In the genomic region with DNA sequence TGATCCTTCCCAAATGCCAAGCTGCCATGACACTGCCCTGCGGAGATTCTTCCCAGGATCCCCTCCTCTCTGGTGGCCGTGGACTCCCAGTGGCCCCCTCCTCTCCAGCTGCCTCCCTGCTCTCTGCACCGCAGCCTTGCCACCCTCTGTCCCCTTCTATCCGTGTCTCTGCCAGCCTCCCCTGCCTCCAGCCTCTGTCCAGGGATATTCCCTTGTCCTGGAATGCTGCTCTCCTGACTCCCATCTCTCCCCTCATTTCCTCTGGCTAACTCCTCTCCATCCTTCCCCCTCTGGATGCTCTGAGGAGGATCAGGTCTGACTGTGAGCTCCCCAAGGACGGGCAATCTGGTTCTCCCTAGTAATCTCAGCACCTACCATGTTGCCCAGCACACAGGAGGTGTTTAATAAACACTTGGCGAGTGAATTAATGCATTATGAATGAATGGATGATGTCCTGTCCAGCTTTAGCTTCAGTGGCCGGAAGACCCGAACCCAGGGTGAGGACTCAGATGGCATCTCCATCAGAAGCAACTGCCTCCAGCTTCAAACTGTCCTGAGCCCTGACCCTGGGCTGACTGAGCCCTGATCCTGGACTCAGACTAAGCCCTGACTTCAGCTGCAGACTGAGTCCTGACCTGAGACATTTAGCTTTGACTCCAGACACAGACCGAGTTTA, we compare ENCODE assay signal across 2 cellular contexts.
TF ChIP-seq lines count a peak whose summit lies in the region.

No MANE protein-coding gene starts in this region.

TF ChIP-seq in HEK293, 187 proteins besides CTCF, POLR2A, EP300 and RAD21 (continued from another document and continues in another):
- TF ChIP-seq, protein P1, sequence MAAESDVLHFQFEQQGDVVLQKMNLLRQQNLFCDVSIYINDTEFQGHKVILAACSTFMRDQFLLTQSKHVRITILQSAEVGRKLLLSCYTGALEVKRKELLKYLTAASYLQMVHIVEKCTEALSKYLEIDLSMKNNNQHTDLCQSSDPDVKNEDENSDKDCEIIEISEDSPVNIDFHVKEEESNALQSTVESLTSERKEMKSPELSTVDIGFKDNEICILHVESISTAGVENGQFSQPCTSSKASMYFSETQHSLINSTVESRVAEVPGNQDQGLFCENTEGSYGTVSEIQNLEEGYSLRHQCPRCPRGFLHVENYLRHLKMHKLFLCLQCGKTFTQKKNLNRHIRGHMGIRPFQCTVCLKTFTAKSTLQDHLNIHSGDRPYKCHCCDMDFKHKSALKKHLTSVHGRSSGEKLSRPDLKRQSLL (tag by site-specific recombination; IDR thresholded peaks at IDR 0.05) = no peak
- TF ChIP-seq, protein P2, sequence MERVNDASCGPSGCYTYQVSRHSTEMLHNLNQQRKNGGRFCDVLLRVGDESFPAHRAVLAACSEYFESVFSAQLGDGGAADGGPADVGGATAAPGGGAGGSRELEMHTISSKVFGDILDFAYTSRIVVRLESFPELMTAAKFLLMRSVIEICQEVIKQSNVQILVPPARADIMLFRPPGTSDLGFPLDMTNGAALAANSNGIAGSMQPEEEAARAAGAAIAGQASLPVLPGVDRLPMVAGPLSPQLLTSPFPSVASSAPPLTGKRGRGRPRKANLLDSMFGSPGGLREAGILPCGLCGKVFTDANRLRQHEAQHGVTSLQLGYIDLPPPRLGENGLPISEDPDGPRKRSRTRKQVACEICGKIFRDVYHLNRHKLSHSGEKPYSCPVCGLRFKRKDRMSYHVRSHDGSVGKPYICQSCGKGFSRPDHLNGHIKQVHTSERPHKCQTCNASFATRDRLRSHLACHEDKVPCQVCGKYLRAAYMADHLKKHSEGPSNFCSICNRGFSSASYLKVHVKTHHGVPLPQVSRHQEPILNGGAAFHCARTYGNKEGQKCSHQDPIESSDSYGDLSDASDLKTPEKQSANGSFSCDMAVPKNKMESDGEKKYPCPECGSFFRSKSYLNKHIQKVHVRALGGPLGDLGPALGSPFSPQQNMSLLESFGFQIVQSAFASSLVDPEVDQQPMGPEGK (tag by site-specific recombination; IDR thresholded peaks at IDR 0.05) = peak; percentile 17; the same call in 1 of the 2 replicates
- TF ChIP-seq, protein P3, sequence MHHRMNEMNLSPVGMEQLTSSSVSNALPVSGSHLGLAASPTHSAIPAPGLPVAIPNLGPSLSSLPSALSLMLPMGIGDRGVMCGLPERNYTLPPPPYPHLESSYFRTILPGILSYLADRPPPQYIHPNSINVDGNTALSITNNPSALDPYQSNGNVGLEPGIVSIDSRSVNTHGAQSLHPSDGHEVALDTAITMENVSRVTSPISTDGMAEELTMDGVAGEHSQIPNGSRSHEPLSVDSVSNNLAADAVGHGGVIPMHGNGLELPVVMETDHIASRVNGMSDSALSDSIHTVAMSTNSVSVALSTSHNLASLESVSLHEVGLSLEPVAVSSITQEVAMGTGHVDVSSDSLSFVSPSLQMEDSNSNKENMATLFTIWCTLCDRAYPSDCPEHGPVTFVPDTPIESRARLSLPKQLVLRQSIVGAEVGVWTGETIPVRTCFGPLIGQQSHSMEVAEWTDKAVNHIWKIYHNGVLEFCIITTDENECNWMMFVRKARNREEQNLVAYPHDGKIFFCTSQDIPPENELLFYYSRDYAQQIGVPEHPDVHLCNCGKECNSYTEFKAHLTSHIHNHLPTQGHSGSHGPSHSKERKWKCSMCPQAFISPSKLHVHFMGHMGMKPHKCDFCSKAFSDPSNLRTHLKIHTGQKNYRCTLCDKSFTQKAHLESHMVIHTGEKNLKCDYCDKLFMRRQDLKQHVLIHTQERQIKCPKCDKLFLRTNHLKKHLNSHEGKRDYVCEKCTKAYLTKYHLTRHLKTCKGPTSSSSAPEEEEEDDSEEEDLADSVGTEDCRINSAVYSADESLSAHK (tag by site-specific recombination; IDR thresholded peaks at IDR 0.05) = no peak
- no peak for TF ChIP-seq ZFHX2 (tag by site-specific recombination; conservative IDR thresholded peaks at IDR 0.05)
- no peak for TF ChIP-seq YY1 (tag by site-specific recombination; IDR thresholded peaks at IDR 0.05)
- peak; percentile 48 for TF ChIP-seq ZNF600 (tag by site-specific recombination; IDR thresholded peaks at IDR 0.05)
- TF ChIP-seq IKZF3 (tag by site-specific recombination; IDR thresholded peaks at IDR 0.05) = 0 out of 2 replicates have a peak, but pooled peaks have one; percentile 27
- TF ChIP-seq ZBTB17 (tag by site-specific recombination; IDR thresholded peaks at IDR 0.05) = peak; percentile 69
- no peak for TF ChIP-seq ZNF169 (tag by site-specific recombination; IDR thresholded peaks at IDR 0.05)
- 0 out of 2 replicates have a peak, but pooled peaks have one; percentile 15 for TF ChIP-seq WT1 (tag by site-specific recombination; IDR thresholded peaks at IDR 0.05)
- TF ChIP-seq ZNF76 (tag by site-specific recombination; IDR thresholded peaks at IDR 0.05; ENCODE audit: borderline replicate concordance, low read depth) = peak; percentile 57; the same call in 1 of the 2 replicates
- TF ChIP-seq, protein P4, sequence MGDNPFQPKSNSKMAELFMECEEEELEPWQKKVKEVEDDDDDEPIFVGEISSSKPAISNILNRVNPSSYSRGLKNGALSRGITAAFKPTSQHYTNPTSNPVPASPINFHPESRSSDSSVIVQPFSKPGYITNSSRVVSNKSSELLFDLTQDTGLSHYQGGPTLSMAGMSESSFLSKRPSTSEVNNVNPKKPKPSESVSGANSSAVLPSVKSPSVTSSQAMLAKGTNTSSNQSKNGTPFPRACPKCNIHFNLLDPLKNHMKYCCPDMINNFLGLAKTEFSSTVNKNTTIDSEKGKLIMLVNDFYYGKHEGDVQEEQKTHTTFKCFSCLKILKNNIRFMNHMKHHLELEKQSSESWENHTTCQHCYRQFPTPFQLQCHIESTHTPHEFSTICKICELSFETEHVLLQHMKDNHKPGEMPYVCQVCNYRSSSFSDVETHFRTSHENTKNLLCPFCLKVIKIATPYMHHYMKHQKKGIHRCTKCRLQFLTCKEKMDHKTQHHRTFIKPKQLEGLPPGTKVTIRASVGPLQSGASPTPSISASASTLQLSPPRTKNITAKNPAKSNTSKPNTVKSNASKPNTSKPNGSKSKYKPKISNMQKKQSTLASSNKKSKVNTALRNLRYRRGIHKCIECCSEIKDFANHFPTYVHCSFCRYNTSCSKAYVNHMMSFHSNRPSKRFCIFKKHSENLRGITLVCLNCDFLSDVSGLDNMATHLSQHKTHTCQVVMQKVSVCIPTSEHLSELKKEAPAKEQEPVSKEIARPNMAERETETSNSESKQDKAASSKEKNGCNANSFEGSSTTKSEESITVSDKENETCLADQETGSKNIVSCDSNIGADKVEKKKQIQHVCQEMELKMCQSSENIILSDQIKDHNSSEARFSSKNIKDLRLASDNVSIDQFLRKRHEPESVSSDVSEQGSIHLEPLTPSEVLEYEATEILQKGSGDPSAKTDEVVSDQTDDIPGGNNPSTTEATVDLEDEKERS (tag by site-specific recombination; IDR thresholded peaks at IDR 0.05) = no peak
- no peak for TF ChIP-seq GLI4 (tag by site-specific recombination; IDR thresholded peaks at IDR 0.05)
- peak; percentile 30 for TF ChIP-seq GLIS2 (tag by site-specific recombination; IDR thresholded peaks at IDR 0.05)
- TF ChIP-seq SP2 (tag by site-specific recombination; IDR thresholded peaks at IDR 0.05) = no peak
- TF ChIP-seq TCF7L2 (IDR thresholded peaks at IDR 0.05; ENCODE audit: borderline replicate concordance, low read depth, low read length) = no peak
- TF ChIP-seq ZNF510 (tag by site-specific recombination; IDR thresholded peaks at IDR 0.05; ENCODE audit: insufficient replicate concordance) = no peak

TF ChIP-seq in SK-N-SH, 30 proteins besides CTCF, POLR2A, EP300 and RAD21 (continued from another document):
- TF ChIP-seq TEAD4 (IDR thresholded peaks at IDR 0.05; ENCODE audit: borderline replicate concordance, insufficient read depth) (no peak), FOXJ3 (CRISPR knock-in tag; IDR thresholded peaks at IDR 0.05) (no peak), POLR2AphosphoS5 (IDR thresholded peaks at IDR 0.05; ENCODE audit: low read depth, low read length) (no peak), SMC3 (IDR thresholded peaks at IDR 0.05; ENCODE audit: low read depth, low read length) (no peak), TAF1 (IDR thresholded peaks at IDR 0.05; ENCODE audit: borderline replicate concordance, low read depth, low read length) (no peak), RCOR1 (IDR thresholded peaks at IDR 0.05; ENCODE audit: low read length) (no peak), NFIC (IDR thresholded peaks at IDR 0.05; ENCODE audit: borderline replicate concordance) (no peak)
- TF ChIP-seq, protein P5, sequence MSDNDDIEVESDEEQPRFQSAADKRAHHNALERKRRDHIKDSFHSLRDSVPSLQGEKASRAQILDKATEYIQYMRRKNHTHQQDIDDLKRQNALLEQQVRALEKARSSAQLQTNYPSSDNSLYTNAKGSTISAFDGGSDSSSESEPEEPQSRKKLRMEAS (IDR thresholded peaks at IDR 0.05; ENCODE audit: low read depth) = no peak
- TF ChIP-seq, protein P6, sequence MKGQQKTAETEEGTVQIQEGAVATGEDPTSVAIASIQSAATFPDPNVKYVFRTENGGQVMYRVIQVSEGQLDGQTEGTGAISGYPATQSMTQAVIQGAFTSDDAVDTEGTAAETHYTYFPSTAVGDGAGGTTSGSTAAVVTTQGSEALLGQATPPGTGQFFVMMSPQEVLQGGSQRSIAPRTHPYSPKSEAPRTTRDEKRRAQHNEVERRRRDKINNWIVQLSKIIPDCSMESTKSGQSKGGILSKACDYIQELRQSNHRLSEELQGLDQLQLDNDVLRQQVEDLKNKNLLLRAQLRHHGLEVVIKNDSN (IDR thresholded peaks at IDR 0.05; ENCODE audit: borderline replicate concordance, low read depth) = no peak
- TF ChIP-seq, protein P7, sequence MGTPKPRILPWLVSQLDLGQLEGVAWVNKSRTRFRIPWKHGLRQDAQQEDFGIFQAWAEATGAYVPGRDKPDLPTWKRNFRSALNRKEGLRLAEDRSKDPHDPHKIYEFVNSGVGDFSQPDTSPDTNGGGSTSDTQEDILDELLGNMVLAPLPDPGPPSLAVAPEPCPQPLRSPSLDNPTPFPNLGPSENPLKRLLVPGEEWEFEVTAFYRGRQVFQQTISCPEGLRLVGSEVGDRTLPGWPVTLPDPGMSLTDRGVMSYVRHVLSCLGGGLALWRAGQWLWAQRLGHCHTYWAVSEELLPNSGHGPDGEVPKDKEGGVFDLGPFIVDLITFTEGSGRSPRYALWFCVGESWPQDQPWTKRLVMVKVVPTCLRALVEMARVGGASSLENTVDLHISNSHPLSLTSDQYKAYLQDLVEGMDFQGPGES (IDR thresholded peaks at IDR 0.05; ENCODE audit: low read depth, low read length) = no peak
